In genomic region chr17:39380144-39380543, GRCh38 we compare ENCODE assay signal across 18 cellular contexts. TPM values are rescaled to one million over a fixed set of nuclear protein-coding genes. Genes with fewer than 3 reads are reported as not detected.
A peak's percentile ranks its signal among the peaks of the same experiment; 100 is the strongest.
DNase-seq lines count a peak whose midpoint lies in the region; ATAC-seq and TF ChIP-seq lines count a peak whose summit lies in the region.
"Had no signal": no experiment of that assay in that cellular context is flagged by ENCODE, and none has a peak within 500 bp of the region (broad histone marks: within the 10 kb centered on the region; RNA-seq: fewer than 3 reads in every experiment).

No MANE protein-coding gene starts in this region.

- ATAC-seq in activated CD4-positive, alpha-beta T cell treated with anti-CD3 and anti-CD28 coated beads for 36 hours = peak; percentile 75
- peak; percentile 71 for ATAC-seq in activated T-helper 17 cell treated with anti-CD3 and anti-CD28 coated beads, Interleukin-2, amount 50 U/mL, for 72 hours (replicated peaks)
- no peak for ATAC-seq in stimulated activated naive CD8-positive, alpha-beta T cell treated with anti-CD3 and anti-CD28 coated beads, Interleukin-15, amount 100 ng/mL, for 72 hours

- H3K4me1 ChIP-seq in Karpas-422 (ENCODE audit: low read length) (peaks cover 41% of the 10 kb centered on the region), right atrium auricular region (peaks cover 0 to 10% of the 10 kb centered on the region in 2 donors)

- H3K36me3 ChIP-seq in Karpas-422 (ENCODE audit: insufficient read depth, low read length) (no peaks in the 10 kb centered on the region), right atrium auricular region (no peaks in the 10 kb centered on the region)

- no peak overlapping the region for H3K4me2 ChIP-seq in Karpas-422 (ENCODE audit: low read depth, low read length, poor library complexity, severe bottlenecking)
- H3K4me2 ChIP-seq: BLaER1 had no signal

- intact Hi-C loops in activated CD4-positive, alpha-beta T cell treated with anti-CD3 and anti-CD28 coated beads for 36 hours (cut with DNase I, micrococcal nuclease) = loop anchor here in 1 of 2 experiments (10.0 kb wide), 1 partner anchor 55 kb away; no protein-coding TSS in a partner anchor
- intact Hi-C loops in CD14-positive monocyte (cut with micrococcal nuclease) = no loop called here

- H3K4me3 Mint-ChIP-seq in activated CD4-positive, alpha-beta T cell treated with anti-CD3 and anti-CD28 coated beads for 36 hours = no peak overlapping the region
- H3K4me3 Mint-ChIP-seq in activated CD4-positive, alpha-beta T cell treated with anti-CD3 and anti-CD28 coated beads, Interleukin-2, amount 10 ng/mL, durations not matched to agents 7 days and 5 days = no peak overlapping the region
- H3K4me3 Mint-ChIP-seq in CD14-positive monocyte = no peak overlapping the region
- H3K4me3 Mint-ChIP-seq in activated T-helper 17 cell treated with anti-CD3 and anti-CD28 coated beads, Interleukin-2, amount 50 U/mL, for 72 hours = no peak overlapping the region
- H3K4me3 Mint-ChIP-seq in stimulated activated naive CD8-positive, alpha-beta T cell treated with anti-CD3 and anti-CD28 coated beads, Interleukin-15, amount 100 ng/mL, for 72 hours = no peak overlapping the region
- H3K4me3 Mint-ChIP-seq: CD4-positive, CD25-positive, alpha-beta regulatory T cell; CD8-positive, alpha-beta memory T cell; H9 had no signal

- H3K4me3 ChIP-seq in Karpas-422 (ENCODE audit: low read length) (no peak overlapping the region), right atrium auricular region (no peak overlapping the region)
- H3K4me3 ChIP-seq: BLaER1 had no signal

- 0 out of 2 replicates have a peak, but pooled peaks cover under 1% of the 10 kb centered on the region for H4K20me1 ChIP-seq in Karpas-422 (ENCODE audit: insufficient read depth, low read depth, low read length)

- H3K9me2 ChIP-seq in Karpas-422 (replicated peaks; ENCODE audit: insufficient read depth, low read length) = no peaks in the 10 kb centered on the region

- H3K27me3 Mint-ChIP-seq in activated CD4-positive, alpha-beta T cell treated with anti-CD3 and anti-CD28 coated beads for 36 hours = no peaks in the 10 kb centered on the region
- H3K27me3 Mint-ChIP-seq in activated CD4-positive, alpha-beta T cell treated with anti-CD3 and anti-CD28 coated beads, Interleukin-2, amount 10 ng/mL, durations not matched to agents 7 days and 5 days = no peaks in the 10 kb centered on the region
- H3K27me3 Mint-ChIP-seq in CD14-positive monocyte (ENCODE audit: low read depth in 3 of 3) = peaks cover 0 to 2% (median 0%) of the 10 kb centered on the region in 3 donors
- H3K27me3 Mint-ChIP-seq in activated T-helper 17 cell treated with anti-CD3 and anti-CD28 coated beads, Interleukin-2, amount 50 U/mL, for 72 hours = no peaks in the 10 kb centered on the region
- H3K27me3 Mint-ChIP-seq in stimulated activated naive CD8-positive, alpha-beta T cell treated with anti-CD3 and anti-CD28 coated beads, Interleukin-15, amount 100 ng/mL, for 72 hours = no peaks in the 10 kb centered on the region
- H3K27me3 Mint-ChIP-seq: CD4-positive, CD25-positive, alpha-beta regulatory T cell; CD8-positive, alpha-beta memory T cell had no signal

- in situ Hi-C loops in G401 (cut with HindIII; ENCODE audit: low sequenced_read_pairs) = no loop called here

- no peak for TF ChIP-seq CTCF in CD14-positive monocyte (IDR thresholded peaks at IDR 0.05)
- no peak for TF ChIP-seq CTCF in right atrium auricular region (IDR thresholded peaks at IDR 0.05)

- peaks cover 77% of the 10 kb centered on the region for H3K79me2 ChIP-seq in Karpas-422 (ENCODE audit: low read length)

- no peaks in the 10 kb centered on the region for H3K9me3 Mint-ChIP-seq in activated CD4-positive, alpha-beta T cell treated with anti-CD3 and anti-CD28 coated beads for 36 hours (ENCODE audit: low read depth)
- H3K9me3 Mint-ChIP-seq in activated CD4-positive, alpha-beta T cell treated with anti-CD3 and anti-CD28 coated beads, Interleukin-2, amount 10 ng/mL, durations not matched to agents 7 days and 5 days = no peaks in the 10 kb centered on the region
- H3K9me3 Mint-ChIP-seq in CD14-positive monocyte = no peaks in the 10 kb centered on the region
- H3K9me3 Mint-ChIP-seq in activated T-helper 17 cell treated with anti-CD3 and anti-CD28 coated beads, Interleukin-2, amount 50 U/mL, for 72 hours = no peaks in the 10 kb centered on the region
- H3K9me3 Mint-ChIP-seq in stimulated activated naive CD8-positive, alpha-beta T cell treated with anti-CD3 and anti-CD28 coated beads, Interleukin-15, amount 100 ng/mL, for 72 hours = no peaks in the 10 kb centered on the region
- H3K9me3 Mint-ChIP-seq: CD4-positive, CD25-positive, alpha-beta regulatory T cell; CD8-positive, alpha-beta memory T cell; H9 had no signal

- H3K36me3 Mint-ChIP-seq in activated CD4-positive, alpha-beta T cell treated with anti-CD3 and anti-CD28 coated beads for 36 hours (ENCODE audit: low read depth) = no peaks in the 10 kb centered on the region
- no peaks in the 10 kb centered on the region for H3K36me3 Mint-ChIP-seq in activated CD4-positive, alpha-beta T cell treated with anti-CD3 and anti-CD28 coated beads, Interleukin-2, amount 10 ng/mL, durations not matched to agents 7 days and 5 days (ENCODE audit: low read depth)
- peaks cover 5 to 10% of the 10 kb centered on the region in 2 donors for H3K36me3 Mint-ChIP-seq in CD14-positive monocyte
- peaks cover 3% of the 10 kb centered on the region for H3K36me3 Mint-ChIP-seq in activated T-helper 17 cell treated with anti-CD3 and anti-CD28 coated beads, Interleukin-2, amount 50 U/mL, for 72 hours (ENCODE audit: low read depth)

- H3K9ac ChIP-seq in Karpas-422 (ENCODE audit: low read length) = no peak overlapping the region
- H3K9ac ChIP-seq: BLaER1 had no signal

- H2AFZ ChIP-seq in Karpas-422 (ENCODE audit: low read length) = no peak overlapping the region

- peaks cover 28% of the 10 kb centered on the region for H3K4me1 Mint-ChIP-seq in activated CD4-positive, alpha-beta T cell treated with anti-CD3 and anti-CD28 coated beads for 36 hours
- H3K4me1 Mint-ChIP-seq in activated CD4-positive, alpha-beta T cell treated with anti-CD3 and anti-CD28 coated beads, Interleukin-2, amount 10 ng/mL, durations not matched to agents 7 days and 5 days = peaks cover 16% of the 10 kb centered on the region
- peaks cover 25% of the 10 kb centered on the region for H3K4me1 Mint-ChIP-seq in CD14-positive monocyte
- H3K4me1 Mint-ChIP-seq in activated T-helper 17 cell treated with anti-CD3 and anti-CD28 coated beads, Interleukin-2, amount 50 U/mL, for 72 hours = peaks cover 32% of the 10 kb centered on the region
- peaks cover 21% of the 10 kb centered on the region for H3K4me1 Mint-ChIP-seq in stimulated activated naive CD8-positive, alpha-beta T cell treated with anti-CD3 and anti-CD28 coated beads, Interleukin-15, amount 100 ng/mL, for 72 hours

- POLR2A ChIA-PET in activated CD4-positive, alpha-beta T cell treated with anti-CD3 and anti-CD28 coated beads for 36 hours (lab: Charles Lee) = interaction anchor here (0.5 to 0.6 kb wide), 3 partner anchors 14 to 150 kb away, joined by 3 to 7 read pairs (median 3); no protein-coding TSS in a partner anchor
- POLR2A ChIA-PET in activated CD4-positive, alpha-beta T cell treated with anti-CD3 and anti-CD28 coated beads, Interleukin-2, amount 10 ng/mL, durations not matched to agents 7 days and 5 days (lab: Charles Lee) = no interaction called here

- H3K27ac ChIP-seq in Karpas-422 (ENCODE audit: low read length) (0 out of 2 replicates have a peak overlapping the region, but pooled peaks have one; percentile 19), right atrium auricular region (no peak overlapping the region)
- H3K27ac ChIP-seq: 22Rv1, BLaER1 had no signal

- H3K9me3 ChIP-seq in Karpas-422 (ENCODE audit: low read length) (no peaks in the 10 kb centered on the region), right atrium auricular region (no peaks in the 10 kb centered on the region)
- H3K9me3 ChIP-seq: BLaER1 had no signal

- CTCF ChIA-PET in activated CD4-positive, alpha-beta T cell treated with anti-CD3 and anti-CD28 coated beads for 36 hours (lab: Charles Lee) = interaction anchor here (1.3 kb wide), 1 partner anchor 10 kb away, joined by 3 read pairs; no protein-coding TSS in a partner anchor
- CTCF ChIA-PET in activated CD4-positive, alpha-beta T cell treated with anti-CD3 and anti-CD28 coated beads, Interleukin-2, amount 10 ng/mL, durations not matched to agents 7 days and 5 days (lab: Charles Lee) = interaction anchor here (1.2 kb wide), 1 partner anchor 9 kb away, joined by 3 read pairs; no protein-coding TSS in a partner anchor

- no peak overlapping the region for H3K27ac Mint-ChIP-seq in activated CD4-positive, alpha-beta T cell treated with anti-CD3 and anti-CD28 coated beads for 36 hours
- no peak overlapping the region for H3K27ac Mint-ChIP-seq in activated CD4-positive, alpha-beta T cell treated with anti-CD3 and anti-CD28 coated beads, Interleukin-2, amount 10 ng/mL, durations not matched to agents 7 days and 5 days
- peak overlapping the region in 4 of 7 donors; percentile 4 to 34 (median 22) for H3K27ac Mint-ChIP-seq in CD14-positive monocyte
- peak overlapping the region; percentile 13 for H3K27ac Mint-ChIP-seq in activated T-helper 17 cell treated with anti-CD3 and anti-CD28 coated beads, Interleukin-2, amount 50 U/mL, for 72 hours
- H3K27ac Mint-ChIP-seq in stimulated activated naive CD8-positive, alpha-beta T cell treated with anti-CD3 and anti-CD28 coated beads, Interleukin-15, amount 100 ng/mL, for 72 hours = no peak overlapping the region
- H3K27ac Mint-ChIP-seq: H9 had no signal

- H3K27me3 ChIP-seq in Karpas-422 (ENCODE audit: low read length) = no peaks in the 10 kb centered on the region
- H3K27me3 ChIP-seq in right atrium auricular region = no peaks in the 10 kb centered on the region
- H3K27me3 ChIP-seq: BLaER1 had no signal

- DNase-seq in activated CD4-positive, alpha-beta T cell treated with anti-CD3 and anti-CD28 coated beads for 36 hours = no peak
- DNase-seq in activated CD4-positive, alpha-beta T cell treated with anti-CD3 and anti-CD28 coated beads, Interleukin-2, amount 10 ng/mL, durations not matched to agents 7 days and 5 days = no peak
- no peak for DNase-seq in CD14-positive monocyte (ENCODE audit: low spot score)
- DNase-seq in Karpas-422 = no peak
- no peak for DNase-seq in G401 (ENCODE audit: low spot score)
- no peak for DNase-seq in right atrium auricular region (ENCODE audit: low spot score)
- DNase-seq in stimulated activated naive CD8-positive, alpha-beta T cell treated with anti-CD3 and anti-CD28 coated beads, Interleukin-15, amount 100 ng/mL, for 72 hours = no peak
- DNase-seq: CD4-positive, CD25-positive, alpha-beta regulatory T cell; CD8-positive, alpha-beta memory T cell; COR-L47; DMS 273 treated with DMSO at 0.1 percent for 48 hours; DMS53; DND-41; EL; H9 had no signal

RNA-seq across cellular contexts. Expression of gene FBXL20, which starts 21.3 kb away (rescaled TPM):
- 10 to 100 TPM; 16.9 to 18.9 TPM for total RNA-seq in activated CD4-positive, alpha-beta T cell treated with anti-CD3 and anti-CD28 coated beads for 36 hours
- 10 to 100 TPM; 13.1 to 13.7 TPM for total RNA-seq in activated CD4-positive, alpha-beta T cell treated with anti-CD3 and anti-CD28 coated beads, Interleukin-2, amount 10 ng/mL, durations not matched to agents 7 days and 5 days
- polyA plus RNA-seq in CD14-positive monocyte = 1 to 10 TPM; 4.0 to 4.7 TPM
- 14.3 and 27.0 TPM in 2 replicates for total RNA-seq in Karpas-422 (2014; rRNA removed; shearing (Covaris generic); ENCODE audit: low replicate concordance)
- 10 to 100 TPM; 20.2 to 20.7 TPM for total RNA-seq in activated T-helper 17 cell treated with anti-CD3 and anti-CD28 coated beads, Interleukin-2, amount 50 U/mL, for 72 hours
- 4.3 and 11.0 TPM in 2 replicates for total RNA-seq in G401 (2014; rRNA removed; shearing (Covaris generic))
- total RNA-seq in right atrium auricular region = 1 to 10 TPM; 7.6 to 7.7 TPM

Comparison
In these comparisons a context has a peak if more than half of its experiments do, and no peak if none do; other contexts are left out.
1. H3K27ac Mint-ChIP-seq: peak in CD14-positive monocyte (4 of 7) and activated T-helper 17 cell treated with anti-CD3 and anti-CD28 coated beads, Interleukin-2, amount 50 U/mL, for 72 hours (single experiment); none in activated CD4-positive, alpha-beta T cell treated with anti-CD3 and anti-CD28 coated beads for 36 hours (single experiment), activated CD4-positive, alpha-beta T cell treated with anti-CD3 and anti-CD28 coated beads, Interleukin-2, amount 10 ng/mL, durations not matched to agents 7 days and 5 days (single experiment) and stimulated activated naive CD8-positive, alpha-beta T cell treated with anti-CD3 and anti-CD28 coated beads, Interleukin-15, amount 100 ng/mL, for 72 hours (0 of 2).